In genomic region chr1:79539001-79539400, GRCh38 we compare ENCODE assay signal across 1 cellular context.
TF ChIP-seq lines count a peak whose summit lies in the region.

No MANE protein-coding gene starts in this region.

TF ChIP-seq in SK-N-SH, 30 proteins besides CTCF, POLR2A, EP300 and RAD21 (continued from another document):
- TF ChIP-seq FOSL2 (IDR thresholded peaks at IDR 0.05; ENCODE audit: borderline replicate concordance, low read depth), result peak; percentile 21; the same call in 1 of the 2 replicates
- TF ChIP-seq USF2 (IDR thresholded peaks at IDR 0.05; ENCODE audit: borderline replicate concordance, low read depth, low read length), result no peak
- no peak for TF ChIP-seq SMC3 (IDR thresholded peaks at IDR 0.05; ENCODE audit: low read depth, low read length)
- TF ChIP-seq FOXJ3 (CRISPR knock-in tag; IDR thresholded peaks at IDR 0.05), result no peak
- TF ChIP-seq TCF12 (IDR thresholded peaks at IDR 0.05), result peak; percentile 72
- no peak for TF ChIP-seq YY1 (IDR thresholded peaks at IDR 0.05; ENCODE audit: low read depth)
- no peak for TF ChIP-seq EZH2phosphoT487 (IDR thresholded peaks at IDR 0.05; ENCODE audit: borderline replicate concordance, low read depth)
- no peak for TF ChIP-seq MEF2A (IDR thresholded peaks at IDR 0.05; ENCODE audit: borderline replicate concordance, low read depth)
- TF ChIP-seq RCOR1 (IDR thresholded peaks at IDR 0.05; ENCODE audit: low read length), result no peak
- no peak for TF ChIP-seq SIN3A (IDR thresholded peaks at IDR 0.05; ENCODE audit: borderline replicate concordance, low read depth, low read length)
- 0 out of 2 replicates have a peak, but pooled peaks have one; percentile 37 for TF ChIP-seq FOXM1 (IDR thresholded peaks at IDR 0.05; ENCODE audit: low read depth)
